16 cellular contexts compared by ENCODE assay signal in the genomic region with DNA sequence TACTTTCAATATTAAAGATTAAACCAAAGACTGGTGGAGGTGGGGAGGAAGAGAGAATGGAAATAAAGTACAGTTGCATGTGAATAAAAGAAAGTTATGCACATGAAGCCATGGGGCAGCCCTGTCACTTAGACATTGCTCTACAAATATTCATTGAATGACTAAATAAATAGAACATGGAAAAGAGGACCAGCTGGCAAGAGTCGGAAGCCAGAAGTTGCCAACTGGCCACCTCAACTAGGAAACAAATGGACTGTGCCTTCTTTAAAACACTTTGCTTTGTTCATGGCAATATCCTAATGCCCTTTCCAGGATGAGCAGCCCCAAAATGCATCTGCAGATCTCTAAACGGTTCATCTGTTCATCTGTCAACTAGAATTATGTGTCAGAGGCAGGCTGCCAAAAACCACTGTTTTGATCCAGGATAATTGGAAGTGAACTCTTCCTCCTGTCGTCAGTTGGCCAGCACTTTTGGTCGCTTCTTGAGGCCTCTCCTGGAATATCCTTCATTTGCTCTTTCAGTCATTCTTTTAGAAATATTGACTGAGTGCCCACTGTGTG.
DNase-seq lines count a peak whose midpoint lies in the region; ATAC-seq, FAIRE-seq and TF ChIP-seq lines count a peak whose summit lies in the region.
"Had no signal": no experiment of that assay in that cellular context is flagged by ENCODE, and none has a peak within 500 bp of the region (broad histone marks: within the 10 kb centered on the region; RNA-seq: fewer than 3 reads in every experiment).

No MANE protein-coding gene starts in this region.

- peaks cover 15% of the 10 kb centered on the region for H3K9me3 Mint-ChIP-seq in mesothelial cell of epicardium
- H3K9me3 Mint-ChIP-seq: activated CD4-positive, alpha-beta memory T cell treated with anti-CD3 and anti-CD28 coated beads, Interleukin-2, amount 10 ng/mL, durations not matched to agents 7 days and 5 days had no signal

- no peaks in the 10 kb centered on the region for H3K27me3 ChIP-seq in K562 (ENCODE audit: control insufficient read depth in 2 of 2, insufficient read depth in 2 of 2, low read length in 2 of 2)
- H3K27me3 ChIP-seq: SJSA1 had no signal

- no peak overlapping the region for H3K9ac ChIP-seq in K562 (ENCODE audit: insufficient read depth in 1 of 2, low read depth in 2 of 2, low read length in 2 of 2)

- no peaks in the 10 kb centered on the region for H3K36me3 Mint-ChIP-seq in mesothelial cell of epicardium
- H3K36me3 Mint-ChIP-seq: CD4-positive, CD25-positive, alpha-beta regulatory T cell had no signal

- no peak for FAIRE-seq in K562 (lab: Jason Lieb, UNC)
- FAIRE-seq: TTC549 had no signal

- H4K20me1 ChIP-seq in K562 (replicated peaks; ENCODE audit: control insufficient read depth, insufficient read depth, low read length), result no peaks in the 10 kb centered on the region

- peaks cover 10% of the 10 kb centered on the region for H3K4me1 Mint-ChIP-seq in mesothelial cell of epicardium

- CTCF ChIA-PET in K562 (lab: Yijun Ruan, JAX; ENCODE audit: low intra/inter-chr PET ratio), result no interaction called here

- no peaks in the 10 kb centered on the region for H3K9me1 ChIP-seq in K562 (ENCODE audit: control insufficient read depth, insufficient read depth, low read length)

- ATAC-seq in K562 (no peak), HG03045 (IDR thresholded peaks at IDR 0.05; ENCODE audit: unreplicated experiment) (no peak)

- H3K4me2 ChIP-seq in K562 (ENCODE audit: insufficient read depth, low read length), result no peak overlapping the region

- no peak for TF ChIP-seq POLR2A in K562 (conservative IDR thresholded peaks at IDR 0.05)

- H3K4me3 ChIP-seq in K562, result no peak overlapping the region
- H3K4me3 ChIP-seq: SJSA1, thoracic aorta had no signal

- TF ChIP-seq EP300 in K562 (IDR thresholded peaks at IDR 0.05; ENCODE audit: low read length), result no peak

- in situ Hi-C loops in K562 (cut with MboI), result no loop called here

- peaks cover 21% of the 10 kb centered on the region for H3K27me3 Mint-ChIP-seq in mesothelial cell of epicardium (ENCODE audit: low read depth)
- H3K27me3 Mint-ChIP-seq: CD4-positive, CD25-positive, alpha-beta regulatory T cell had no signal

- no peaks in the 10 kb centered on the region for H3K36me3 ChIP-seq in K562 (ENCODE audit: control insufficient read depth, insufficient read depth, low read length)
- H3K36me3 ChIP-seq: thoracic aorta had no signal

- no peaks in the 10 kb centered on the region; a peak in 1 of 5 replicates for H3K4me1 ChIP-seq in K562 (replicated peaks in 1 of 2; ENCODE audit: control insufficient read depth in 2 of 2, insufficient read depth in 2 of 2, low read length in 2 of 2)

- peak; percentile 3 for DNase-seq in DMS53 treated with DMSO at 0.1 percent for 48 hours (lab: John Stamatoyannopoulos, UW; ENCODE audit: unreplicated experiment)
- peak; percentile 91 for DNase-seq in NCI-H1694 treated with DMSO at 0.1 percent for 48 hours (lab: John Stamatoyannopoulos, UW)
- no peak for DNase-seq in K562 (ENCODE audit: extremely low read depth in 1 of 4, low spot score in 3 of 4)
- peak; percentile 75 for DNase-seq in myocyte (ENCODE audit: low read depth)
- no peak for DNase-seq in cerebellar nuclear complex (lab: John Stamatoyannopoulos, UW)
- DNase-seq in mesothelial cell of epicardium (ENCODE audit: low spot score in 2 of 2, unreplicated experiment in 2 of 2), result no peak
- no peak for DNase-seq in AML-193 (lab: John Stamatoyannopoulos, UW)
- DNase-seq: activated CD4-positive, alpha-beta memory T cell treated with anti-CD3 and anti-CD28 coated beads, Interleukin-2, amount 10 ng/mL, durations not matched to agents 7 days and 5 days; activated T-cell treated with anti-CD3 and anti-CD28 coated beads, Interleukin-2, amount 50 U/mL, for 48 hours; mesendoderm; stimulated activated CD4-positive, alpha-beta T cell treated with anti-CD3 and anti-CD28 coated beads, Interleukin-4, amount 100 ng/mL, for 24 hours had no signal

- H3K4me3 Mint-ChIP-seq in mesothelial cell of epicardium, result no peak overlapping the region
- H3K4me3 Mint-ChIP-seq: activated CD4-positive, alpha-beta memory T cell treated with anti-CD3 and anti-CD28 coated beads, Interleukin-2, amount 10 ng/mL, durations not matched to agents 7 days and 5 days had no signal

- 6% methylated on average over 3 of the region's 4 CpGs for WGBS in K562 (ENCODE audit: insufficient coverage, low coverage, missing lambda C conversion rate)

- TF ChIP-seq CTCF in K562 (IDR thresholded peaks at IDR 0.05 in 2 of 3, conservative IDR thresholded peaks at IDR 0.05 in 1 of 3; ENCODE audit: insufficient read depth in 2 of 3, low read depth in 1 of 3, low read length in 3 of 3) (no peak), mesothelial cell of epicardium (IDR thresholded peaks at IDR 0.05; ENCODE audit: unreplicated experiment) (no peak)

- no peak overlapping the region for H3K27ac Mint-ChIP-seq in mesothelial cell of epicardium
- H3K27ac Mint-ChIP-seq: activated CD4-positive, alpha-beta memory T cell treated with anti-CD3 and anti-CD28 coated beads, Interleukin-2, amount 10 ng/mL, durations not matched to agents 7 days and 5 days; CD4-positive, CD25-positive, alpha-beta regulatory T cell had no signal

- intact Hi-C loops in K562 (cut with micrococcal nuclease), result no loop called here

- no peaks in the 10 kb centered on the region for H3K9me3 ChIP-seq in K562 (replicated peaks; ENCODE audit: control insufficient read depth, insufficient read depth, low read depth, low read length)
- H3K9me3 ChIP-seq: SJSA1, thoracic aorta had no signal

- H3K79me2 ChIP-seq in K562 (ENCODE audit: control insufficient read depth, insufficient read depth, low read length), result no peaks in the 10 kb centered on the region

- no peak overlapping the region for H3K27ac ChIP-seq in K562 (ENCODE audit: extremely low read depth, low read depth, low read length)
- H3K27ac ChIP-seq: SJSA1 had no signal

- TF ChIP-seq RAD21 in K562 (CRISPR knock-in tag; conservative IDR thresholded peaks at IDR 0.05 in 1 of 2, IDR thresholded peaks at IDR 0.05 in 1 of 2), result no peak

- no TSS peak for BruUV-seq in K562 (replicated peaks; lab: Mats Ljungman, UMichigan)

- POLR2A ChIA-PET in K562 (lab: Yijun Ruan, JAX), result no interaction called here

- no peak overlapping the region for H2AFZ ChIP-seq in K562 (ENCODE audit: low read depth, low read length)

TF ChIP-seq in K562, 482 proteins besides CTCF, POLR2A, EP300 and RAD21:
- no peak for TF ChIP-seq ELF4 (CRISPR knock-in tag; IDR thresholded peaks at IDR 0.05)
- TF ChIP-seq PRDM10 (IDR thresholded peaks at IDR 0.05; ENCODE audit: partially characterized antibody), result peak; percentile 59
- no peak for TF ChIP-seq ESRRA (IDR thresholded peaks at IDR 0.05; ENCODE audit: borderline replicate concordance, low read depth)
- TF ChIP-seq PBX2 (CRISPR knock-in tag; IDR thresholded peaks at IDR 0.05; ENCODE audit: low read depth), result no peak
- TF ChIP-seq PBX2 (tag; conservative IDR thresholded peaks at IDR 0.05; ENCODE audit: low read depth), result peak; percentile 50; the same call in 1 of the 2 replicates
- peak; percentile 56 for TF ChIP-seq MEIS2 (IDR thresholded peaks at IDR 0.05; ENCODE audit: partially characterized antibody)
TF ChIP-seq in K562: peak in this region for 3.

Comparison
In these comparisons a context has a peak if more than half of its experiments do, and no peak if none do; other contexts are left out.
1. DNase-seq: peak in DMS53 treated with DMSO at 0.1 percent for 48 hours (single experiment), NCI-H1694 treated with DMSO at 0.1 percent for 48 hours (single experiment) and myocyte (single experiment); none in K562 (0 of 4), cerebellar nuclear complex (0 of 2), mesothelial cell of epicardium (0 of 2) and AML-193 (0 of 2).